In the genomic region with DNA sequence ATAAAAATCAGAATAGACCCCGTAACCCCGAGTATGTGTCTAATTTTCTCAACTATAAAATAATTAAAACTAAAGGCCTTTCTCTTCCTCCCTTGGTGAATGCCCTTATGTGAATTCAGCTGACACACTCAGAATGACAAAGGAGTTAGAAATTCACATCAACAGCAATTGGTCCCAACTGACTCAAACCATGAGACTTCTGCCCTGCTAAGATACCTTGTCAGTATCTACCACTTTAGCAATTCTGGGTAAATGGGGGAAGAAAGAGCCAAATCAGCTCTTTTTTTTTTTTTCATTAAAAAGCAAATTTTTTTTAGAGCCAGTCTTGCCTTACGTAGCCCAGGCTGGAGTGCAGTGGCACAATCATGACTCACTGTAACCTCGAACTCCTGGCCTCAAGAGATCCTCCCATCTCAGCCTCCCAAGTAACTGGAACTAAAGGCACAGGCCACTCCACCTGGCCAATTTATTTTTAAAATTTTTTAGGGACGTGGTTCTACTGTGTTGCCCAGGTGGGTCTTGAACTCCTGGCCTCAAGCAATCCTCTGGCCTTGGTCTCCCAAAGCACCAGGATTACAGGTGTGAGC, we compare ENCODE assay signal across 11 cellular contexts. TPM values are rescaled to one million over a fixed set of nuclear protein-coding genes. Genes with fewer than 3 reads are reported as not detected.
A peak's percentile ranks its signal among the peaks of the same experiment; 100 is the strongest.
DNase-seq lines count a peak whose midpoint lies in the region; ATAC-seq lines count a peak whose summit lies in the region.
"Had no signal": no experiment of that assay in that cellular context is flagged by ENCODE, and none has a peak within 500 bp of the region (broad histone marks: within the 10 kb centered on the region; RNA-seq: fewer than 3 reads in every experiment).

No MANE protein-coding gene starts in this region.

- H3K36me3 Mint-ChIP-seq in T-helper 17 cell (ENCODE audit: low read depth) = peaks cover 5% of the 10 kb centered on the region
- H3K36me3 Mint-ChIP-seq in stimulated activated effector memory CD8-positive, alpha-beta T cell treated with anti-CD3 and anti-CD28 coated beads, Interleukin-12 subunit alpha, Interleukin-12 subunit beta, amount 100 ng/mL, for 72 hours = peaks cover 19% of the 10 kb centered on the region

- no peak overlapping the region for H3K4me3 Mint-ChIP-seq in T-helper 17 cell
- H3K4me3 Mint-ChIP-seq in stimulated activated effector memory CD8-positive, alpha-beta T cell treated with anti-CD3 and anti-CD28 coated beads, Interleukin-12 subunit alpha, Interleukin-12 subunit beta, amount 100 ng/mL, for 72 hours = peak overlapping the region; percentile 93

- no peaks in the 10 kb centered on the region for H3K27me3 Mint-ChIP-seq in T-helper 17 cell

- no peaks in the 10 kb centered on the region for H3K9me3 ChIP-seq in T-helper 17 cell (ENCODE audit: control insufficient read depth, low read length, poor library complexity, severe bottlenecking)

- H3K4me1 Mint-ChIP-seq in T-helper 17 cell = peaks cover 31% of the 10 kb centered on the region
- H3K4me1 Mint-ChIP-seq in stimulated activated effector memory CD8-positive, alpha-beta T cell treated with anti-CD3 and anti-CD28 coated beads, Interleukin-12 subunit alpha, Interleukin-12 subunit beta, amount 100 ng/mL, for 72 hours = peaks cover 33% of the 10 kb centered on the region

- DNase-seq in HCEC 1CT (peak; percentile 44), T-helper 17 cell (no peak), hepatic stellate cell (ENCODE audit: low spot score) (peak; percentile 30), AG08395 (ENCODE audit: low spot score) (no peak)
- DNase-seq in stimulated activated effector memory CD8-positive, alpha-beta T cell treated with anti-CD3 and anti-CD28 coated beads, Interleukin-12 subunit alpha, Interleukin-12 subunit beta, amount 100 ng/mL, for 72 hours (ENCODE audit: low spot score in 2 of 2) = no peak
- DNase-seq: activated naive CD4-positive, alpha-beta T cell; NCI-H2107; stimulated activated CD4-positive, alpha-beta T cell treated with anti-CD3 and anti-CD28 coated beads, Interleukin-2, amount 100 ng/mL, for 24 hours; T-helper 1 cell had no signal

- H3K27ac Mint-ChIP-seq in T-helper 17 cell = peak overlapping the region; percentile 61
- H3K27ac Mint-ChIP-seq in stimulated activated effector memory CD8-positive, alpha-beta T cell treated with anti-CD3 and anti-CD28 coated beads, Interleukin-12 subunit alpha, Interleukin-12 subunit beta, amount 100 ng/mL, for 72 hours = peak overlapping the region; percentile 82

- ATAC-seq in T-helper 17 cell (no peak), HG02840 (IDR thresholded peaks at IDR 0.05; ENCODE audit: low FRiP score, unreplicated experiment) (no peak), GM18511 (IDR thresholded peaks at IDR 0.05; ENCODE audit: unreplicated experiment) (no peak)
- no peak for ATAC-seq in stimulated activated effector memory CD8-positive, alpha-beta T cell treated with anti-CD3 and anti-CD28 coated beads, Interleukin-12 subunit alpha, Interleukin-12 subunit beta, amount 100 ng/mL, for 72 hours

- H3K9me3 Mint-ChIP-seq in stimulated activated effector memory CD8-positive, alpha-beta T cell treated with anti-CD3 and anti-CD28 coated beads, Interleukin-12 subunit alpha, Interleukin-12 subunit beta, amount 100 ng/mL, for 72 hours = no peaks in the 10 kb centered on the region

RNA-seq across cellular contexts. Expression of a gene that starts 1.7 kb away (rescaled TPM):
- 10 to 100 TPM; 54.1 to 65.5 TPM for total RNA-seq in T-helper 17 cell

Comparison
In these comparisons a context has a peak if more than half of its experiments do, and no peak if none do; other contexts are left out.
1. DNase-seq: peak in HCEC 1CT (single experiment) and hepatic stellate cell (single experiment); none in T-helper 17 cell (0 of 3), stimulated activated effector memory CD8-positive, alpha-beta T cell treated with anti-CD3 and anti-CD28 coated beads, Interleukin-12 subunit alpha, Interleukin-12 subunit beta, amount 100 ng/mL, for 72 hours (0 of 2) and AG08395 (single experiment).